Comparison of ENCODE assay signal across 1 cellular context in the genomic region with DNA sequence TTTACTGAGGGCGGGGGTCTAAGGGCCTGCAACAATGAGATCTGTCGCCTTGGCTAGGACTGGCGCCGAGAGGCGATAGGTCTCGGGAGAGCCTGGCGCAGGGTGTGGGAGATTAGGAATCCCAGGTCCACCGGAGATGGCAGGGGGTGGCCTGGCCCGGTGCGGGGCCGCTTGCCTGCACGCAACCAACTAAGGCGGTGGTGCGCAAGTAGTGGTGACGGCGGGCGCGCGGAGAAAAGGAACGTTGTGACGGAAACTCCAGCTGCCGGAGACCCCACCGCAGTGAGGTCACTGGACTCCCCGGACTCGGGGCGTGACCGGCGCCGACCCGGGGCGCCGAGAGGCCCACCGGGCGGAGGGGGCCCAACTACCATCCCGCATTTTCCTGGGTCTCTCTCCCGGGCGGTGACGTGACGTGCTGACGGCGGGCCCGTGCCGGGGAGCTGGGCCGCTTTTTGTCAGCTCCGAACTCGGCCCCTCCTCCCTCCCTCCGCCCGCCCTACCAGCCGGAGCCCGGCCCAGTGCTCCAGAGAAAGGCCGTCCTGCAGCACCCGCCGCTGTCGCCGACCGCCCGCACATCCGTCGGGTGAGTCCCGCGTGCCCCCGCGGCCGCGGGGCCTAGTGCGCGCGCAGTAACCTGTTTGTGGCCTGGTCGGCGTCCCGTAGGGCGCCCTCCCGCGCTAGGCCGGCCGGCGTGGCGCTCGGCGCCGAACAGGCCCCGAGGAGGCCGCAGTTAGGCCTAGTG.
TF ChIP-seq lines count a peak whose summit lies in the region.

A gene (plus strand): TSS at position 521 of the 745 bp plus-strand sequence. CDS start 18,556 bp downstream, outside the sequence.

TF ChIP-seq in HepG2, 621 proteins besides CTCF, POLR2A, EP300 and RAD21 (continued from another document):
- TF ChIP-seq, protein P1, sequence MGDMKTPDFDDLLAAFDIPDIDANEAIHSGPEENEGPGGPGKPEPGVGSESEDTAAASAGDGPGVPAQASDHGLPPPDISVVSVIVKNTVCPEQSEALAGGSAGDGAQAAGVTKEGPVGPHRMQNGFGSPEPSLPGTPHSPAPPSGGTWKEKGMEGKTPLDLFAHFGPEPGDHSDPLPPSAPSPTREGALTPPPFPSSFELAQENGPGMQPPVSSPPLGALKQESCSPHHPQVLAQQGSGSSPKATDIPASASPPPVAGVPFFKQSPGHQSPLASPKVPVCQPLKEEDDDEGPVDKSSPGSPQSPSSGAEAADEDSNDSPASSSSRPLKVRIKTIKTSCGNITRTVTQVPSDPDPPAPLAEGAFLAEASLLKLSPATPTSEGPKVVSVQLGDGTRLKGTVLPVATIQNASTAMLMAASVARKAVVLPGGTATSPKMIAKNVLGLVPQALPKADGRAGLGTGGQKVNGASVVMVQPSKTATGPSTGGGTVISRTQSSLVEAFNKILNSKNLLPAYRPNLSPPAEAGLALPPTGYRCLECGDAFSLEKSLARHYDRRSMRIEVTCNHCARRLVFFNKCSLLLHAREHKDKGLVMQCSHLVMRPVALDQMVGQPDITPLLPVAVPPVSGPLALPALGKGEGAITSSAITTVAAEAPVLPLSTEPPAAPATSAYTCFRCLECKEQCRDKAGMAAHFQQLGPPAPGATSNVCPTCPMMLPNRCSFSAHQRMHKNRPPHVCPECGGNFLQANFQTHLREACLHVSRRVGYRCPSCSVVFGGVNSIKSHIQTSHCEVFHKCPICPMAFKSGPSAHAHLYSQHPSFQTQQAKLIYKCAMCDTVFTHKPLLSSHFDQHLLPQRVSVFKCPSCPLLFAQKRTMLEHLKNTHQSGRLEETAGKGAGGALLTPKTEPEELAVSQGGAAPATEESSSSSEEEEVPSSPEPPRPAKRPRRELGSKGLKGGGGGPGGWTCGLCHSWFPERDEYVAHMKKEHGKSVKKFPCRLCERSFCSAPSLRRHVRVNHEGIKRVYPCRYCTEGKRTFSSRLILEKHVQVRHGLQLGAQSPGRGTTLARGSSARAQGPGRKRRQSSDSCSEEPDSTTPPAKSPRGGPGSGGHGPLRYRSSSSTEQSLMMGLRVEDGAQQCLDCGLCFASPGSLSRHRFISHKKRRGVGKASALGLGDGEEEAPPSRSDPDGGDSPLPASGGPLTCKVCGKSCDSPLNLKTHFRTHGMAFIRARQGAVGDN (CRISPR knock-in tag; IDR thresholded peaks at IDR 0.05): no peak
- no peak for TF ChIP-seq ZSCAN29 (CRISPR knock-in tag; conservative IDR thresholded peaks at IDR 0.05)
- TF ChIP-seq SIN3A (IDR thresholded peaks at IDR 0.05; ENCODE audit: borderline replicate concordance, low read depth, low read length): no peak
- peak; percentile 41 for TF ChIP-seq PHF8 (CRISPR knock-in tag; IDR thresholded peaks at IDR 0.05)
- TF ChIP-seq ZFY (CRISPR knock-in tag; IDR thresholded peaks at IDR 0.05): peak; percentile 98
- TF ChIP-seq, protein P2, sequence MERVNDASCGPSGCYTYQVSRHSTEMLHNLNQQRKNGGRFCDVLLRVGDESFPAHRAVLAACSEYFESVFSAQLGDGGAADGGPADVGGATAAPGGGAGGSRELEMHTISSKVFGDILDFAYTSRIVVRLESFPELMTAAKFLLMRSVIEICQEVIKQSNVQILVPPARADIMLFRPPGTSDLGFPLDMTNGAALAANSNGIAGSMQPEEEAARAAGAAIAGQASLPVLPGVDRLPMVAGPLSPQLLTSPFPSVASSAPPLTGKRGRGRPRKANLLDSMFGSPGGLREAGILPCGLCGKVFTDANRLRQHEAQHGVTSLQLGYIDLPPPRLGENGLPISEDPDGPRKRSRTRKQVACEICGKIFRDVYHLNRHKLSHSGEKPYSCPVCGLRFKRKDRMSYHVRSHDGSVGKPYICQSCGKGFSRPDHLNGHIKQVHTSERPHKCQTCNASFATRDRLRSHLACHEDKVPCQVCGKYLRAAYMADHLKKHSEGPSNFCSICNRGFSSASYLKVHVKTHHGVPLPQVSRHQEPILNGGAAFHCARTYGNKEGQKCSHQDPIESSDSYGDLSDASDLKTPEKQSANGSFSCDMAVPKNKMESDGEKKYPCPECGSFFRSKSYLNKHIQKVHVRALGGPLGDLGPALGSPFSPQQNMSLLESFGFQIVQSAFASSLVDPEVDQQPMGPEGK (CRISPR knock-in tag; IDR thresholded peaks at IDR 0.05): peak; percentile 8; the same call in 1 of the 2 replicates
- TF ChIP-seq, protein P3, sequence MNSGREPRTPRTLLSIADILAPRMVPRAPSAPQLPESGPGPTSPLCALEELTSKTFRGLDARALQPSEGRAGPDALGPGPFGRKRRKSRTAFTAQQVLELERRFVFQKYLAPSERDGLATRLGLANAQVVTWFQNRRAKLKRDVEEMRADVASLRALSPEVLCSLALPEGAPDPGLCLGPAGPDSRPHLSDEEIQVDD (CRISPR knock-in tag; IDR thresholded peaks at IDR 0.05; ENCODE audit: borderline replicate concordance): no peak
- TF ChIP-seq, protein P4, sequence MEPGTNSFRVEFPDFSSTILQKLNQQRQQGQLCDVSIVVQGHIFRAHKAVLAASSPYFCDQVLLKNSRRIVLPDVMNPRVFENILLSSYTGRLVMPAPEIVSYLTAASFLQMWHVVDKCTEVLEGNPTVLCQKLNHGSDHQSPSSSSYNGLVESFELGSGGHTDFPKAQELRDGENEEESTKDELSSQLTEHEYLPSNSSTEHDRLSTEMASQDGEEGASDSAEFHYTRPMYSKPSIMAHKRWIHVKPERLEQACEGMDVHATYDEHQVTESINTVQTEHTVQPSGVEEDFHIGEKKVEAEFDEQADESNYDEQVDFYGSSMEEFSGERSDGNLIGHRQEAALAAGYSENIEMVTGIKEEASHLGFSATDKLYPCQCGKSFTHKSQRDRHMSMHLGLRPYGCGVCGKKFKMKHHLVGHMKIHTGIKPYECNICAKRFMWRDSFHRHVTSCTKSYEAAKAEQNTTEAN (CRISPR knock-in tag; conservative IDR thresholded peaks at IDR 0.05): peak; percentile 16; the same call in 1 of the 2 replicates
- no peak for TF ChIP-seq ZNF235 (CRISPR knock-in tag; IDR thresholded peaks at IDR 0.05; ENCODE audit: borderline replicate concordance)
- TF ChIP-seq ZNF274 (CRISPR knock-in tag; IDR thresholded peaks at IDR 0.05): 0 out of 2 replicates have a peak, but pooled peaks have one; percentile 32
